ENCODE assay signal across 8 cellular contexts in genomic region chr20:62367136-62367482, GRCh38. TPM values are rescaled to one million over a fixed set of nuclear protein-coding genes. Genes with fewer than 3 reads are reported as not detected.
A peak's percentile ranks its signal among the peaks of the same experiment; 100 is the strongest.
DNase-seq lines count a peak whose midpoint lies in the region; ATAC-seq and TF ChIP-seq lines count a peak whose summit lies in the region.

LAMA5 (minus strand) TSS chr20:62367312; CDS start chr20:62367245, 67 bp downstream.

- no peak within 1 kb of the TSS for H3K27ac ChIP-seq in SK-N-MC
- peak within 1 kb of the TSS; percentile 8 to 48 for H3K27ac ChIP-seq in aorta (ENCODE audit: low read depth in 1 of 2, low read length in 2 of 2)

- H3K4me3 ChIP-seq in BE2C (ENCODE audit: low read depth, low read length) (peak within 1 kb of the TSS; percentile 65), SK-N-MC (peak within 1 kb of the TSS; percentile 79), epithelial cell of esophagus (ENCODE audit: low read length) (peak within 1 kb of the TSS; percentile 94), aorta (ENCODE audit: low read length in 2 of 2) (peak within 1 kb of the TSS; percentile 73 to 88)

- H3K27me3 ChIP-seq in BE2C (peaks cover 3% of the 10 kb centered on the region; the same call in 1 of the 2 replicates), aorta (ENCODE audit: control insufficient read depth in 1 of 2, insufficient read depth in 2 of 2, low read length in 1 of 2) (no peaks in the 10 kb centered on the region)

- H3K36me3 ChIP-seq in BE2C (no peaks in the 10 kb centered on the region), SK-N-MC (ENCODE audit: insufficient read depth, low read length) (no peaks in the 10 kb centered on the region), aorta (ENCODE audit: control insufficient read depth in 1 of 2, insufficient read depth in 2 of 2, low read length in 1 of 2) (no peaks in the 10 kb centered on the region)

- DNase-seq in BE2C = peak; percentile 67
- no peak for DNase-seq in SK-N-MC (ENCODE audit: low read depth, low spot score)
- no peak for DNase-seq in epithelial cell of esophagus (ENCODE audit: low read depth)
- no peak for DNase-seq in mucosa of gallbladder (ENCODE audit: low spot score)
- peak; percentile 67 to 88 for DNase-seq in aorta
- no peak for DNase-seq in dedifferentiated amniotic fluid mesenchymal stem cell (ENCODE audit: extremely low spot score)

- H3K9ac ChIP-seq in SK-N-MC (ENCODE audit: insufficient read length) = peak within 1 kb of the TSS; percentile 68

- TF ChIP-seq CTCF in BE2C (IDR thresholded peaks at IDR 0.05; ENCODE audit: low read depth, low read length) (no peak), epithelial cell of esophagus (IDR thresholded peaks at IDR 0.05; ENCODE audit: insufficient read depth, low read depth, low read length, missing control alignments) (no peak)

- 0% methylated on average over 19 to 52 of the region's 52 CpGs for WGBS in aorta, 2 donors

- ATAC-seq in GM19455 (IDR thresholded peaks at IDR 0.05; ENCODE audit: unreplicated experiment) (peak; percentile 56), aorta (ENCODE audit: low FRiP score) (peak; percentile 20), GM21423 (IDR thresholded peaks at IDR 0.05; ENCODE audit: unreplicated experiment) (no peak)

- H3K9me3 ChIP-seq in BE2C (no peaks in the 10 kb centered on the region), SK-N-MC (ENCODE audit: low read depth, low read length) (no peaks in the 10 kb centered on the region), aorta (ENCODE audit: control insufficient read depth, low read length) (no peaks in the 10 kb centered on the region)

- intact Hi-C loops in aorta (cut with DNase I) = no loop called here

- H3K4me1 ChIP-seq in BE2C (peaks cover 34% of the 10 kb centered on the region), aorta (ENCODE audit: control insufficient read depth in 1 of 2, insufficient read depth in 2 of 2, low read length in 2 of 2) (no peaks in the 10 kb centered on the region)

RNA-seq across cellular contexts. Expression of gene LAMA5, which starts in this region (rescaled TPM):
- polyA plus RNA-seq in BE2C (2012; ENCODE audit: insufficient read depth, insufficient read length, low read depth) = 86.4 TPM
- total RNA-seq in mucosa of gallbladder = 298 TPM
- 100 to 1,000 TPM; 361 to 395 TPM for total RNA-seq in aorta
- 100 to 1,000 TPM in 1 of 2 donors, 10 to 100 TPM in 1; 52.2 to 345 TPM for polyA plus RNA-seq in aorta

Comparison
In these comparisons a context has a peak if more than half of its experiments do, and no peak if none do; other contexts are left out.
1. DNase-seq: peak in BE2C (single experiment) and aorta (2 of 2); none in SK-N-MC (single experiment), epithelial cell of esophagus (single experiment), mucosa of gallbladder (single experiment) and dedifferentiated amniotic fluid mesenchymal stem cell (single experiment).
2. Peak in every context shown above with its lines, with median percentiles within 50 percentile points of each other: H3K4me3 ChIP-seq.